7 cellular contexts compared by ENCODE assay signal in the genomic region with DNA sequence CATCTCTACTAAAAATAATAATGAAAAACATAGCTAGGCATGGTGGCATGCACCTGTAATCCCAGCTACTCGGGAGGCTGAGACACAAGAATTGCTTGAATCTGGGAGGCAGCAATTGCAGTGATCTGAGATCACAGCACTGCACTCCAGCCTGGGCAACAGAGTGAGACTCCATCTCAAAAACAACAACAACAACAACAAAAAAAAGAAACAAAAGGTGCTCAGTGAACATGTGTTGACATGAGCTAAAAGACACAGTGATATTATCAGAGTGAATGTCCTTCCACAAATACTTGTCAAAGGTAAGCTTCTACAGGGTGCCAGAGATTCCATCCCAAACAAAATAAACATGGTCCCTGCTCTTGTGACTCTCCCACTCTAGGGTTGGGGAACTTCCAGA.
"Had no signal": no experiment of that assay in that cellular context is flagged by ENCODE, and none has a peak within 500 bp of the region (broad histone marks: within the 10 kb centered on the region; RNA-seq: fewer than 3 reads in every experiment).

No MANE protein-coding gene starts in this region.

- H3K27ac ChIP-seq: GM23248, HL-60 had no signal

- H3K9ac ChIP-seq: GM23248 had no signal

- H3K36me3 ChIP-seq: HAP-1 had no signal

- ATAC-seq: HCT116, K562 had no signal

- H3K4me3 ChIP-seq: GM23248, HAP-1, K562 had no signal

- DNase-seq: GM23248, GOT3, IMR-90 had no signal

- H2AFZ ChIP-seq: GM23248 had no signal

- H3K9me3 ChIP-seq: HAP-1 had no signal
